Comparison of ENCODE assay signal across 9 cellular contexts in the genomic region with DNA sequence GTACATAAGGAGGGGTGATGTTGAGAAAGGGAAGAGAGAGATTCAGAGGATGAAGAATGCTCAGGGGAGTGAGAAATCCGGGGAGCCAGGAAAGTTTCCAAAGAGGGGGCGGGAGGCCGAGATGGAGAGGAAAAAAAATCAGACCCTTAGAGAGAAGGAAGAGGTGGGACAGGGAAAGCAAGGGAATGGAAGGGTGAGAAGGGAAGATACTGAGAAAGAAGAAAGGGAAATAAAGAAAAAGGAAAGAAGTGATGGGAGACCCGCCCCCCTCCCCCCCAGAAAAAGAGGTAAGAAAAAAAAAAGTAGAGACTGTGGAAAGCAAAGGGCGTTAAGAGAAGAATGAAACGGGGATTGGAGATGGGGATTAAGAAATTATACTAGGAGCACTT. TPM values are rescaled to one million over a fixed set of nuclear protein-coding genes. Genes with fewer than 3 reads are reported as not detected.
DNase-seq lines count a peak whose midpoint lies in the region; ATAC-seq and TF ChIP-seq lines count a peak whose summit lies in the region.
"Had no signal": no experiment of that assay in that cellular context is flagged by ENCODE, and none has a peak within 500 bp of the region (broad histone marks: within the 10 kb centered on the region; RNA-seq: fewer than 3 reads in every experiment).

No MANE protein-coding gene starts in this region.

- H3K36me3 ChIP-seq in lung (ENCODE audit: control insufficient read depth in 2 of 2, insufficient read depth in 2 of 2, low read length in 2 of 2) (no peaks in the 10 kb centered on the region), thyroid gland (no peaks in the 10 kb centered on the region)

- no peaks in the 10 kb centered on the region for H3K27me3 Mint-ChIP-seq in activated CD8-positive, alpha-beta memory T cell treated with anti-CD3 and anti-CD28 coated beads, Interleukin-2, amount 10 ng/mL, durations not matched to agents 7 days and 5 days
- no peaks in the 10 kb centered on the region for H3K27me3 Mint-ChIP-seq in MCF 10A (ENCODE audit: insufficient read depth, unreplicated experiment)

- no peak for DNase-seq in activated CD8-positive, alpha-beta memory T cell treated with anti-CD3 and anti-CD28 coated beads, Interleukin-2, amount 10 ng/mL, durations not matched to agents 7 days and 5 days
- no peak for DNase-seq in activated CD8-positive, alpha-beta memory T cell treated with anti-CD3 and anti-CD28 coated beads, Interleukin-2, amount 50 U/mL, for 4 hours
- DNase-seq in MCF 10A (ENCODE audit: unreplicated experiment), result no peak
- no peak for DNase-seq in lung (ENCODE audit: low spot score)
- no peak for DNase-seq in thyroid gland
- no peak for DNase-seq in SW480 (ENCODE audit: low spot score)
- DNase-seq in mesenteric fat pad (ENCODE audit: low spot score), result no peak

- TF ChIP-seq POLR2A in thyroid gland (IDR thresholded peaks at IDR 0.05), result no peak

- H3K27ac Mint-ChIP-seq in activated CD8-positive, alpha-beta memory T cell treated with anti-CD3 and anti-CD28 coated beads, Interleukin-2, amount 10 ng/mL, durations not matched to agents 7 days and 5 days, result peak overlapping the region; percentile 98
- peak overlapping the region; percentile 94 for H3K27ac Mint-ChIP-seq in MCF 10A (ENCODE audit: low read depth, unreplicated experiment)

- no peaks in the 10 kb centered on the region for H3K9me3 ChIP-seq in lung (ENCODE audit: control insufficient read depth in 2 of 2, insufficient read depth in 1 of 2, low read length in 1 of 2)
- H3K9me3 ChIP-seq in thyroid gland, result no peaks in the 10 kb centered on the region

- peaks cover 11% of the 10 kb centered on the region for H3K36me3 Mint-ChIP-seq in activated CD8-positive, alpha-beta memory T cell treated with anti-CD3 and anti-CD28 coated beads, Interleukin-2, amount 10 ng/mL, durations not matched to agents 7 days and 5 days
- H3K36me3 Mint-ChIP-seq in MCF 10A (ENCODE audit: insufficient read depth, unreplicated experiment), result peaks cover 6% of the 10 kb centered on the region

- intact Hi-C loops in MCF 10A (cut with micrococcal nuclease), result no loop called here
- intact Hi-C loops in thyroid gland (cut with DNase I), result no loop called here

- H3K4me3 ChIP-seq in lung (peak overlapping the region; percentile 59), thyroid gland (replicated peaks in 1 of 3) (peak overlapping the region; percentile 57 to 70 (median 58))

- POLR2A ChIA-PET in MCF 10A (lab: Yijun Ruan, JAX), result no interaction called here

- 27 to 36% methylated on average over 6 of the region's 6 CpGs for WGBS in lung, 2 donors
- WGBS in thyroid gland, 2 donors, result 21% methylated on average over 6 of the region's 6 CpGs

- peaks cover 4% of the 10 kb centered on the region for H3K27me3 ChIP-seq in lung (ENCODE audit: control insufficient read depth, insufficient read depth)
- H3K27me3 ChIP-seq in thyroid gland, result no peaks in the 10 kb centered on the region

- H3K9me3 Mint-ChIP-seq in activated CD8-positive, alpha-beta memory T cell treated with anti-CD3 and anti-CD28 coated beads, Interleukin-2, amount 10 ng/mL, durations not matched to agents 7 days and 5 days (ENCODE audit: low read depth), result no peaks in the 10 kb centered on the region
- no peaks in the 10 kb centered on the region for H3K9me3 Mint-ChIP-seq in MCF 10A (ENCODE audit: unreplicated experiment)

- CTCF ChIA-PET in activated CD8-positive, alpha-beta memory T cell treated with anti-CD3 and anti-CD28 coated beads, Interleukin-2, amount 10 ng/mL, durations not matched to agents 7 days and 5 days (lab: Charles Lee), result interaction anchor here (6.2 kb wide), 1 partner anchor 15 kb away, joined by 42 read pairs; no protein-coding TSS in a partner anchor
- CTCF ChIA-PET in MCF 10A (lab: Yijun Ruan, JAX), result no interaction called here

- peaks cover 34% of the 10 kb centered on the region for H3K4me1 Mint-ChIP-seq in activated CD8-positive, alpha-beta memory T cell treated with anti-CD3 and anti-CD28 coated beads, Interleukin-2, amount 10 ng/mL, durations not matched to agents 7 days and 5 days
- peaks cover 5% of the 10 kb centered on the region for H3K4me1 Mint-ChIP-seq in MCF 10A (ENCODE audit: insufficient read depth, unreplicated experiment)

- TF ChIP-seq CTCF in MCF 10A (IDR thresholded peaks at IDR 0.05; ENCODE audit: unreplicated experiment), result no peak
- TF ChIP-seq CTCF in lung (IDR thresholded peaks at IDR 0.05; ENCODE audit: control extremely low read depth, extremely low read depth), result no peak
- TF ChIP-seq CTCF in thyroid gland (IDR thresholded peaks at IDR 0.05), result no peak

- H3K4me3 Mint-ChIP-seq in activated CD8-positive, alpha-beta memory T cell treated with anti-CD3 and anti-CD28 coated beads, Interleukin-2, amount 10 ng/mL, durations not matched to agents 7 days and 5 days, result peak overlapping the region; percentile 97
- H3K4me3 Mint-ChIP-seq in MCF 10A (ENCODE audit: unreplicated experiment), result peak overlapping the region; percentile 84

- H3K27ac ChIP-seq in lung (ENCODE audit: low read depth in 1 of 2, low read length in 1 of 2) (peak overlapping the region in 1 of 2 donors; percentile 71), thyroid gland (no peak overlapping the region)

- ATAC-seq in activated CD8-positive, alpha-beta memory T cell treated with anti-CD3 and anti-CD28 coated beads, Interleukin-2, amount 10 ng/mL, durations not matched to agents 7 days and 5 days, result no peak
- ATAC-seq in lung (ENCODE audit: insufficient read depth, low FRiP score) (no peak), HG03460 (IDR thresholded peaks at IDR 0.05; ENCODE audit: unreplicated experiment) (no peak)

- no TSS peak for BruUV-seq in MCF 10A (replicated peaks; lab: Mats Ljungman, UMichigan)

- peaks cover 0 to 2% of the 10 kb centered on the region in 2 donors for H3K4me1 ChIP-seq in lung (ENCODE audit: control insufficient read depth in 2 of 2, insufficient read depth in 2 of 2, low read length in 2 of 2)
- H3K4me1 ChIP-seq in thyroid gland, result peaks cover 3 to 4% of the 10 kb centered on the region in 2 donors

RNA-seq across cellular contexts. Expression of gene DYNLRB2, which starts 0.5 kb away (rescaled TPM):
- total RNA-seq in activated CD8-positive, alpha-beta memory T cell treated with anti-CD3 and anti-CD28 coated beads, Interleukin-2, amount 10 ng/mL, durations not matched to agents 7 days and 5 days, result under 1 TPM in 1 of 2 experiments, not detected in 1; 0.76 TPM
- total RNA-seq in MCF 10A (2022), result not detected in 2 replicates
- total RNA-seq in lung, result 10 to 100 TPM; 17.0 to 20.9 TPM
- polyA plus RNA-seq in lung, result 10 to 100 TPM; 15.8 to 18.1 TPM
- 10 to 100 TPM in 1 of 4 donors, 1 to 10 TPM in 2, not detected in 1; 6.4 to 11.6 (median 6.7) TPM for total RNA-seq in thyroid gland
- not detected for total RNA-seq in mesenteric fat pad
- total RNA-seq: SK-MEL-5 had no signal
